In genomic region chr19:17363852-17364605, GRCh38 we compare ENCODE assay signal across 8 cellular contexts. TPM values are rescaled to one million over a fixed set of nuclear protein-coding genes. Genes with fewer than 3 reads are reported as not detected.
"Had no signal": no experiment of that assay in that cellular context is flagged by ENCODE, and none has a peak within 500 bp of the region (broad histone marks: within the 10 kb centered on the region; RNA-seq: fewer than 3 reads in every experiment).

No MANE protein-coding gene starts in this region.

RNA-seq across cellular contexts. Expression of gene PLVAP, which starts 13.1 kb away (rescaled TPM):
- total RNA-seq: activated CD4-positive, alpha-beta memory T cell treated with anti-CD3 and anti-CD28 coated beads, Interleukin-2, amount 10 ng/mL, durations not matched to agents 7 days and 5 days; activated CD4-positive, alpha-beta T cell treated with anti-CD3 and anti-CD28 coated beads for 36 hours; activated CD4-positive, alpha-beta T cell treated with anti-CD3 and anti-CD28 coated beads, Interleukin-2, amount 10 ng/mL, durations not matched to agents 7 days and 5 days; activated CD8-positive, alpha-beta memory T cell treated with anti-CD3 and anti-CD28 coated beads, Interleukin-2, amount 10 ng/mL, durations not matched to agents 7 days and 5 days; activated T-helper 2 cell treated with anti-CD3 and anti-CD28 coated beads, Interferon-gamma antibody, Interleukin-2, Interleukin-4, amounts not matched to agents 10 μg/mL and 5 μg/mL and 100 μg/mL, durations not matched to agents 14 hours and 24 hours and 36 hours; bronchial epithelial cell had no signal

RNA-seq across cellular contexts. Expression of gene CCDC194, which starts 30.0 kb away (rescaled TPM):
- total RNA-seq: ascending aorta, bronchial epithelial cell had no signal
- polyA plus RNA-seq: adipose tissue had no signal
